Comparison of ENCODE assay signal across 1 cellular context in genomic region chr5:117302949-117303348, GRCh38.
TF ChIP-seq lines count a peak whose summit lies in the region.

No MANE protein-coding gene starts in this region.

TF ChIP-seq in H1, 55 proteins besides CTCF, POLR2A, EP300 and RAD21 (continued from another document):
- TF ChIP-seq USF2 (IDR thresholded peaks at IDR 0.05; ENCODE audit: low read length) (no peak), CHD1 (IDR thresholded peaks at IDR 0.05; ENCODE audit: low read depth, low read length) (no peak), ZNF274 (IDR thresholded peaks at IDR 0.05; ENCODE audit: borderline replicate concordance, extremely low read depth, low read length) (no peak), SP4 (IDR thresholded peaks at IDR 0.05; ENCODE audit: low read length) (no peak), SIN3A (conservative IDR thresholded peaks at IDR 0.05 in 1 of 2, IDR thresholded peaks at IDR 0.05 in 1 of 2; ENCODE audit: low read depth in 1 of 2, low read length in 2 of 2) (no peak), YY1 (IDR thresholded peaks at IDR 0.05; ENCODE audit: low read depth, low read length) (no peak), BCL11A (IDR thresholded peaks at IDR 0.05; ENCODE audit: low read depth in 2 of 2, low read length in 2 of 2) (no peak), TAF7 (optimal IDR thresholded peaks at IDR 0.05; ENCODE audit: borderline replicate concordance, low read depth, low read length) (no peak), HDAC6 (IDR thresholded peaks at IDR 0.05; ENCODE audit: low read depth, low read length) (no peak)
